2 cellular contexts compared by ENCODE assay signal in genomic region chr6:13348320-13349113, GRCh38.
TF ChIP-seq lines count a peak whose summit lies in the region.

No MANE protein-coding gene starts in this region.

TF ChIP-seq in IMR-90, 13 proteins besides CTCF, POLR2A, EP300 and RAD21:
- TF ChIP-seq MXI1 (IDR thresholded peaks at IDR 0.05; ENCODE audit: borderline replicate concordance, low read depth, low read length): no peak
- no peak for TF ChIP-seq CHD1 (IDR thresholded peaks at IDR 0.05; ENCODE audit: low read depth, low read length)
- no peak for TF ChIP-seq NFE2L2 (IDR thresholded peaks at IDR 0.05; ENCODE audit: low read depth, low read length)
- no peak for TF ChIP-seq CEBPB (IDR thresholded peaks at IDR 0.05; ENCODE audit: low read depth, low read length)
- TF ChIP-seq RCOR1 (IDR thresholded peaks at IDR 0.05; ENCODE audit: insufficient replicate concordance, low read length): no peak
- no peak for TF ChIP-seq FOS (IDR thresholded peaks at IDR 0.05; ENCODE audit: low read depth, low read length)
- no peak for TF ChIP-seq ELK1 (IDR thresholded peaks at IDR 0.05; ENCODE audit: borderline replicate concordance, low read depth, low read length)
- no peak for TF ChIP-seq SMC3 (IDR thresholded peaks at IDR 0.05; ENCODE audit: low read depth, low read length)
- no peak for TF ChIP-seq USF2 (IDR thresholded peaks at IDR 0.05; ENCODE audit: low read depth, low read length)
- no peak for TF ChIP-seq BHLHE40 (IDR thresholded peaks at IDR 0.05; ENCODE audit: low read depth, low read length)
- TF ChIP-seq RFX5 (IDR thresholded peaks at IDR 0.05; ENCODE audit: low read depth, low read length): no peak
- TF ChIP-seq MAZ (IDR thresholded peaks at IDR 0.05; ENCODE audit: borderline replicate concordance, low read depth, low read length): no peak
- no peak for TF ChIP-seq MAFK (IDR thresholded peaks at IDR 0.05; ENCODE audit: low read depth, low read length)

TF ChIP-seq in K562, 482 proteins besides CTCF, POLR2A, EP300 and RAD21:
- TF ChIP-seq MEIS2 (IDR thresholded peaks at IDR 0.05; ENCODE audit: partially characterized antibody) (peak; percentile 83), PKNOX1 (IDR thresholded peaks at IDR 0.05) (peak; percentile 37; the same call in 1 of the 2 replicates), HINFP (tag; conservative IDR thresholded peaks at IDR 0.05; ENCODE audit: low read depth) (no peak), CBX3 (IDR thresholded peaks at IDR 0.05; ENCODE audit: borderline replicate concordance in 1 of 2, low read length in 2 of 2) (no peak), NFIC (IDR thresholded peaks at IDR 0.05) (0 out of 2 replicates have a peak, but pooled peaks have one; percentile 17), IRF1 (CRISPR knock-in tag; IDR thresholded peaks at IDR 0.05; ENCODE audit: borderline replicate concordance) (no peak), ZNF384 (IDR thresholded peaks at IDR 0.05; ENCODE audit: low read depth, low read length) (no peak), PBX2 (CRISPR knock-in tag; IDR thresholded peaks at IDR 0.05; ENCODE audit: low read depth) (no peak), PBX2 (tag; conservative IDR thresholded peaks at IDR 0.05; ENCODE audit: low read depth) (peak; percentile 83), NEUROD1 (IDR thresholded peaks at IDR 0.05; ENCODE audit: borderline replicate concordance, low read depth, low read length, partially characterized antibody) (no peak)
TF ChIP-seq in K562: peak in this region for 4.
